In the genomic region with DNA sequence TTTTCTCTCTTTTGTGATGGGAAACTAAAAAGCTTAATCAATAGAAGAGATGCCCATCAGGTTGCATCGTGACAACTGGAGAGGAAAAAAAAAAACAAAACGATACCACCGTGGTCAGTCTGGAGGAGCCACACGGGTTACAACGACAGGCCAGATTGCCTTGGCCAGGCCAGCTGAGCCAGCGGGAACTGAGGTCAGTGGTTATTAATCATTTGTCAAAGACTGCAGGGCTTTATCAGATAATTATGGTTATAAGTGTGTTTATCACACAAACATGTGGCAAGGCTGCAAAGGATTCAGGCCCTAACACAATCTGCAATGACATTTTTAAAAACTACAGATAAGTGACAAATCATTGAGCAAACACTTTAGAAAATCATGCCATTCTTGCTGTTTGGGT, we compare ENCODE assay signal across 25 cellular contexts.
DNase-seq lines count a peak whose midpoint lies in the region; FAIRE-seq and TF ChIP-seq lines count a peak whose summit lies in the region.
"Had no signal": no experiment of that assay in that cellular context is flagged by ENCODE, and none has a peak within 500 bp of the region (broad histone marks: within the 10 kb centered on the region; RNA-seq: fewer than 3 reads in every experiment).

No MANE protein-coding gene starts in this region.

- no peak overlapping the region for H3K4me3 Mint-ChIP-seq in astrocyte (ENCODE audit: unreplicated experiment)
- H3K4me3 Mint-ChIP-seq: CD4-positive, alpha-beta T cell; HFFc6 had no signal

- H3K36me3 Mint-ChIP-seq in astrocyte (ENCODE audit: low read depth, unreplicated experiment) = no peaks in the 10 kb centered on the region

- H3K9me3 ChIP-seq in astrocyte (ENCODE audit: insufficient read depth, low read depth, low read length) (no peaks in the 10 kb centered on the region), osteoblast (ENCODE audit: low read depth, low read length) (no peaks in the 10 kb centered on the region)
- H3K9me3 ChIP-seq: A549, HAP-1 had no signal

- DNase-seq in NCI-H146 (lab: John Stamatoyannopoulos, UW) (peak; percentile 37), NCI-H2227 (lab: John Stamatoyannopoulos, UW; ENCODE audit: unreplicated experiment) (peak; percentile 4), astrocyte (ENCODE audit: low read depth) (peak; percentile 41), myocyte (ENCODE audit: low read depth) (peak; percentile 67), osteoblast (ENCODE audit: insufficient read length, low spot score, missing footprints) (no peak)
- no peak for DNase-seq in stimulated activated naive CD4-positive, alpha-beta T cell (lab: John Stamatoyannopoulos, UW)
- DNase-seq in activated CD4-positive, alpha-beta T cell treated with anti-CD3 and anti-CD28 coated beads for 48 hours = no peak
- DNase-seq: AML-193; CD4-positive, alpha-beta T cell; COR-L47; DMS53; GOT3; HFFc6; Kasumi-1; NCI-H1092 treated with DMSO at 0.1 percent for 48 hours; NCI-H1694 treated with DMSO at 0.1 percent for 48 hours; NCI-H2081; NCI-H345; NCI-H510A treated with DMSO at 0.1 percent for 48 hours; NCI-H774 had no signal

- no peak overlapping the region for H3K27ac ChIP-seq in astrocyte (ENCODE audit: low read depth, low read length)
- no peak overlapping the region for H3K27ac ChIP-seq in osteoblast (ENCODE audit: low read depth, low read length)
- H3K27ac ChIP-seq: A549; BLaER1 treated with 17β-estradiol and CSF1 and Interleukin-3, amounts not matched to agents 10 nM and 100 nM had no signal

- H3K4me3 ChIP-seq in astrocyte (ENCODE audit: insufficient read depth, low read depth, low read length) (no peak overlapping the region), osteoblast (ENCODE audit: insufficient read depth, low read length) (no peak overlapping the region)
- H3K4me3 ChIP-seq: A549; BLaER1 treated with 17β-estradiol and CSF1 and Interleukin-3, amounts not matched to agents 10 nM and 100 nM; HAP-1 had no signal

- H3K27me3 ChIP-seq in astrocyte (ENCODE audit: insufficient read depth, low read length) = no peaks in the 10 kb centered on the region
- no peaks in the 10 kb centered on the region for H3K27me3 ChIP-seq in osteoblast (ENCODE audit: insufficient read depth, low read length)
- H3K27me3 ChIP-seq: BLaER1 treated with 17β-estradiol and CSF1 and Interleukin-3, amounts not matched to agents 10 nM and 100 nM had no signal

- H3K79me2 ChIP-seq in astrocyte (ENCODE audit: insufficient read depth, low read length) (no peaks in the 10 kb centered on the region), osteoblast (ENCODE audit: insufficient read depth, low read length) (no peaks in the 10 kb centered on the region)

- FAIRE-seq in astrocyte (lab: Jason Lieb, UNC) = no peak
- FAIRE-seq: A549, HepG2, RCC 7860 had no signal

- H2AFZ ChIP-seq in astrocyte (ENCODE audit: low read depth, low read length) (no peak overlapping the region), osteoblast (ENCODE audit: low read length) (no peak overlapping the region)

- H3K36me3 ChIP-seq in astrocyte (ENCODE audit: insufficient read depth, low read length) (no peaks in the 10 kb centered on the region), osteoblast (ENCODE audit: insufficient read depth, low read length) (no peaks in the 10 kb centered on the region)
- H3K36me3 ChIP-seq: HAP-1 had no signal

- H3K4me1 ChIP-seq in astrocyte (ENCODE audit: insufficient read depth, low read length) (no peaks in the 10 kb centered on the region), osteoblast (ENCODE audit: insufficient read depth, low read length) (no peaks in the 10 kb centered on the region)
- H3K4me1 ChIP-seq: A549; BLaER1 treated with 17β-estradiol and CSF1 and Interleukin-3, amounts not matched to agents 10 nM and 100 nM; HAP-1 had no signal

- no peaks in the 10 kb centered on the region for H3K4me1 Mint-ChIP-seq in astrocyte (ENCODE audit: low read depth, unreplicated experiment)

- TF ChIP-seq CTCF in astrocyte (IDR thresholded peaks at IDR 0.05; ENCODE audit: insufficient read depth, low read depth, low read length) = no peak
- TF ChIP-seq CTCF in osteoblast (IDR thresholded peaks at IDR 0.05; ENCODE audit: extremely low read depth, low read depth, low read length) = no peak

- peak overlapping the region; percentile 48 for H3K27ac Mint-ChIP-seq in astrocyte (ENCODE audit: unreplicated experiment)
- H3K27ac Mint-ChIP-seq: CD4-positive, alpha-beta T cell; HFFc6 had no signal

- no peaks in the 10 kb centered on the region for H3K9me3 Mint-ChIP-seq in astrocyte (ENCODE audit: unreplicated experiment)
- H3K9me3 Mint-ChIP-seq: CD4-positive, alpha-beta T cell; HFFc6 had no signal

- no peaks in the 10 kb centered on the region for H3K27me3 Mint-ChIP-seq in astrocyte (ENCODE audit: low read depth, unreplicated experiment)
- H3K27me3 Mint-ChIP-seq: CD4-positive, alpha-beta T cell had no signal

- H3K4me2 ChIP-seq in astrocyte (ENCODE audit: low read length) = no peak overlapping the region
- H3K4me2 ChIP-seq in osteoblast (ENCODE audit: insufficient read depth, low read length) = no peak overlapping the region
- H3K4me2 ChIP-seq: A549; BLaER1 treated with 17β-estradiol and CSF1 and Interleukin-3, amounts not matched to agents 10 nM and 100 nM had no signal

- no peaks in the 10 kb centered on the region for H4K20me1 ChIP-seq in astrocyte (ENCODE audit: insufficient read depth, low read length)
- H4K20me1 ChIP-seq in osteoblast (ENCODE audit: insufficient read depth, low read length) = no peaks in the 10 kb centered on the region
- H4K20me1 ChIP-seq: BLaER1 treated with 17β-estradiol and CSF1 and Interleukin-3, amounts not matched to agents 10 nM and 100 nM had no signal

- no peak overlapping the region for H3K9ac ChIP-seq in astrocyte (ENCODE audit: low read length)
- H3K9ac ChIP-seq: BLaER1 treated with 17β-estradiol and CSF1 and Interleukin-3, amounts not matched to agents 10 nM and 100 nM had no signal

Comparison
In these comparisons a context has a peak if more than half of its experiments do, and no peak if none do; other contexts are left out.
1. DNase-seq: peak in NCI-H146 (single experiment), NCI-H2227 (single experiment), astrocyte (single experiment) and myocyte (single experiment); none in stimulated activated naive CD4-positive, alpha-beta T cell (0 of 6), activated CD4-positive, alpha-beta T cell treated with anti-CD3 and anti-CD28 coated beads for 48 hours (single experiment) and osteoblast (single experiment).